Comparison of ENCODE assay signal across 1 cellular context in the genomic region with DNA sequence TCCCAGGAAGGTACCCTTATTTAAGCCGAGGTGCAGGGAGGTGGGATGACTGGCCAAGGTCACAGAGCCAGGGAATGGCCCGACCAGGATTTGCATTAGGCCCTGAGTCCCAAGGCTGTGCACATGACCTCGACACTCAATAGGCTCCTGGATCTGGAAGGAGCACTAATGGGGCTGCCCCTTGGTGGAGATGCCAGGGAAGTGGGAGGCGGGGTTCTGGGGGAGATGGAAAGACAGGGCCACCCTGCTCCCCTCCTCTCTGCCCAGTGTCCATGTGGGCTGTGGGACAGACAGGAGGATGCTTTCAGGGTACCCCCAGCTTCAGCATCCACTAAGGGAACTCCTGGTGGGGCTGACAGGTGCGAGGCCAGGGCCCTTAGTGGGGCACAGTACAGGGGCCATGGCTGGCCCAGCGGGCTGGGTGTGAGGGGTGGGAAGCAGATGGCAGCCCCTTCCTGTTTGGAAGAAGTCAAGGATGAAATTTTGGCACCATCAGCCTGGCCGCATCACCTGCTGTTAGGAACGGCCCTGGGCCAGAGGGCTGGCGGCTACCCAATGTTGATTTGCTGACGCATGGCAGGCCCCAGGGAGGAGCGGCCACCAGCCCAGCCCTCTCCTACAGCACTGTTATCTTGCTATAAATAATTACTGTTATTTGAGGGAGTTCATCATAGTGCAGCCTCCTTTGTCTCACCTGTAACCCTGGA.
TF ChIP-seq lines count a peak whose summit lies in the region.

No MANE protein-coding gene starts in this region.

TF ChIP-seq in HepG2, 621 proteins besides CTCF, POLR2A, EP300 and RAD21 (continued from another document):
- TF ChIP-seq, protein P1, sequence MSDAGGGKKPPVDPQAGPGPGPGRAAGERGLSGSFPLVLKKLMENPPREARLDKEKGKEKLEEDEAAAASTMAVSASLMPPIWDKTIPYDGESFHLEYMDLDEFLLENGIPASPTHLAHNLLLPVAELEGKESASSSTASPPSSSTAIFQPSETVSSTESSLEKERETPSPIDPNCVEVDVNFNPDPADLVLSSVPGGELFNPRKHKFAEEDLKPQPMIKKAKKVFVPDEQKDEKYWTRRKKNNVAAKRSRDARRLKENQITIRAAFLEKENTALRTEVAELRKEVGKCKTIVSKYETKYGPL (CRISPR knock-in tag; IDR thresholded peaks at IDR 0.05), result no peak
- TF ChIP-seq, protein P2, sequence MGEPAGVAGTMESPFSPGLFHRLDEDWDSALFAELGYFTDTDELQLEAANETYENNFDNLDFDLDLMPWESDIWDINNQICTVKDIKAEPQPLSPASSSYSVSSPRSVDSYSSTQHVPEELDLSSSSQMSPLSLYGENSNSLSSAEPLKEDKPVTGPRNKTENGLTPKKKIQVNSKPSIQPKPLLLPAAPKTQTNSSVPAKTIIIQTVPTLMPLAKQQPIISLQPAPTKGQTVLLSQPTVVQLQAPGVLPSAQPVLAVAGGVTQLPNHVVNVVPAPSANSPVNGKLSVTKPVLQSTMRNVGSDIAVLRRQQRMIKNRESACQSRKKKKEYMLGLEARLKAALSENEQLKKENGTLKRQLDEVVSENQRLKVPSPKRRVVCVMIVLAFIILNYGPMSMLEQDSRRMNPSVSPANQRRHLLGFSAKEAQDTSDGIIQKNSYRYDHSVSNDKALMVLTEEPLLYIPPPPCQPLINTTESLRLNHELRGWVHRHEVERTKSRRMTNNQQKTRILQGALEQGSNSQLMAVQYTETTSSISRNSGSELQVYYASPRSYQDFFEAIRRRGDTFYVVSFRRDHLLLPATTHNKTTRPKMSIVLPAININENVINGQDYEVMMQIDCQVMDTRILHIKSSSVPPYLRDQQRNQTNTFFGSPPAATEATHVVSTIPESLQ (CRISPR knock-in tag; conservative IDR thresholded peaks at IDR 0.05), result no peak
- no peak for TF ChIP-seq GTF2F1 (IDR thresholded peaks at IDR 0.05; ENCODE audit: low read length)
- TF ChIP-seq MTF1 (CRISPR knock-in tag; IDR thresholded peaks at IDR 0.05), result no peak
- TF ChIP-seq, protein P3, sequence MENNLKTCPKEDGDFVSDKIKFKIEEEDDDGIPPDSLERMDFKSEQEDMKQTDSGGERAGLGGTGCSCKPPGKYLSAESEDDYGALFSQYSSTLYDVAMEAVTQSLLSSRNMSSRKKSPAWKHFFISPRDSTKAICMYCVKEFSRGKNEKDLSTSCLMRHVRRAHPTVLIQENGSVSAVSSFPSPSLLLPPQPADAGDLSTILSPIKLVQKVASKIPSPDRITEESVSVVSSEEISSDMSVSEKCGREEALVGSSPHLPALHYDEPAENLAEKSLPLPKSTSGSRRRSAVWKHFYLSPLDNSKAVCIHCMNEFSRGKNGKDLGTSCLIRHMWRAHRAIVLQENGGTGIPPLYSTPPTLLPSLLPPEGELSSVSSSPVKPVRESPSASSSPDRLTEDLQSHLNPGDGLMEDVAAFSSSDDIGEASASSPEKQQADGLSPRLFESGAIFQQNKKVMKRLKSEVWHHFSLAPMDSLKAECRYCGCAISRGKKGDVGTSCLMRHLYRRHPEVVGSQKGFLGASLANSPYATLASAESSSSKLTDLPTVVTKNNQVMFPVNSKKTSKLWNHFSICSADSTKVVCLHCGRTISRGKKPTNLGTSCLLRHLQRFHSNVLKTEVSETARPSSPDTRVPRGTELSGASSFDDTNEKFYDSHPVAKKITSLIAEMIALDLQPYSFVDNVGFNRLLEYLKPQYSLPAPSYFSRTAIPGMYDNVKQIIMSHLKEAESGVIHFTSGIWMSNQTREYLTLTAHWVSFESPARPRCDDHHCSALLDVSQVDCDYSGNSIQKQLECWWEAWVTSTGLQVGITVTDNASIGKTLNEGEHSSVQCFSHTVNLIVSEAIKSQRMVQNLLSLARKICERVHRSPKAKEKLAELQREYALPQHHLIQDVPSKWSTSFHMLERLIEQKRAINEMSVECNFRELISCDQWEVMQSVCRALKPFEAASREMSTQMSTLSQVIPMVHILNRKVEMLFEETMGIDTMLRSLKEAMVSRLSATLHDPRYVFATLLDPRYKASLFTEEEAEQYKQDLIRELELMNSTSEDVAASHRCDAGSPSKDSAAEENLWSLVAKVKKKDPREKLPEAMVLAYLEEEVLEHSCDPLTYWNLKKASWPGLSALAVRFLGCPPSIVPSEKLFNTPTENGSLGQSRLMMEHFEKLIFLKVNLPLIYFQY (CRISPR knock-in tag; IDR thresholded peaks at IDR 0.05; ENCODE audit: borderline replicate concordance), result no peak
- TF ChIP-seq, protein P4, sequence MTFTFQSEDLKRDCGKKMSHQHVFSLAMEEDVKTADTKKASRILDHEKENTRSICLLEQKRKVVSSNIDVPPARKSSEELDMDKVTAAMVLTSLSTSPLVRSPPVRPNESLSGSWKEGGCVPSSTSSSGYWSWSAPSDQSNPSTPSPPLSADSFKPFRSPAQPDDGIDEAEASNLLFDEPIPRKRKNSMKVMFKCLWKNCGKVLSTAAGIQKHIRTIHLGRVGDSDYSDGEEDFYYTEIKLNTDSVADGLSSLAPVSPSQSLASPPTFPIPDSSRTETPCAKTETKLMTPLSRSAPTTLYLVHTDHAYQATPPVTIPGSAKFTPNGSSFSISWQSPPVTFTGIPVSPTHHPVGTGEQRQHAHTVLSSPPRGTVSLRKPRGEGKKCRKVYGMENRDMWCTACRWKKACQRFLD (CRISPR knock-in tag; IDR thresholded peaks at IDR 0.05; ENCODE audit: borderline replicate concordance), result no peak
- TF ChIP-seq CCDC6 (CRISPR knock-in tag; IDR thresholded peaks at IDR 0.05), result no peak
- no peak for TF ChIP-seq TBX3 (IDR thresholded peaks at IDR 0.05; ENCODE audit: borderline replicate concordance)
- no peak for TF ChIP-seq ISL2 (CRISPR knock-in tag; IDR thresholded peaks at IDR 0.05)
- TF ChIP-seq, protein P5, sequence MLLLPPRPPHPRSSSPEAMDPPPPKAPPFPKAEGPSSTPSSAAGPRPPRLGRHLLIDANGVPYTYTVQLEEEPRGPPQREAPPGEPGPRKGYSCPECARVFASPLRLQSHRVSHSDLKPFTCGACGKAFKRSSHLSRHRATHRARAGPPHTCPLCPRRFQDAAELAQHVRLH (CRISPR knock-in tag; IDR thresholded peaks at IDR 0.05; ENCODE audit: borderline replicate concordance, low read depth), result no peak
- TF ChIP-seq, protein P6, sequence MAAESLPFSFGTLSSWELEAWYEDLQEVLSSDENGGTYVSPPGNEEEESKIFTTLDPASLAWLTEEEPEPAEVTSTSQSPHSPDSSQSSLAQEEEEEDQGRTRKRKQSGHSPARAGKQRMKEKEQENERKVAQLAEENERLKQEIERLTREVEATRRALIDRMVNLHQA (CRISPR knock-in tag; IDR thresholded peaks at IDR 0.05), result no peak
- no peak for TF ChIP-seq ZNF253 (CRISPR knock-in tag; IDR thresholded peaks at IDR 0.05; ENCODE audit: borderline replicate concordance)
- no peak for TF ChIP-seq FOXO1 (CRISPR knock-in tag; IDR thresholded peaks at IDR 0.05)
- no peak for TF ChIP-seq JDP2 (CRISPR knock-in tag; IDR thresholded peaks at IDR 0.05; ENCODE audit: borderline replicate concordance)
- no peak for TF ChIP-seq AGO1 (IDR thresholded peaks at IDR 0.05; ENCODE audit: low read depth, low read length, poor library complexity, severe bottlenecking)
- no peak for TF ChIP-seq MYC (CRISPR knock-in tag; IDR thresholded peaks at IDR 0.05; ENCODE audit: borderline replicate concordance)
- TF ChIP-seq IRF2 (CRISPR knock-in tag; IDR thresholded peaks at IDR 0.05), result no peak
